8 cellular contexts compared by ENCODE assay signal in the genomic region with DNA sequence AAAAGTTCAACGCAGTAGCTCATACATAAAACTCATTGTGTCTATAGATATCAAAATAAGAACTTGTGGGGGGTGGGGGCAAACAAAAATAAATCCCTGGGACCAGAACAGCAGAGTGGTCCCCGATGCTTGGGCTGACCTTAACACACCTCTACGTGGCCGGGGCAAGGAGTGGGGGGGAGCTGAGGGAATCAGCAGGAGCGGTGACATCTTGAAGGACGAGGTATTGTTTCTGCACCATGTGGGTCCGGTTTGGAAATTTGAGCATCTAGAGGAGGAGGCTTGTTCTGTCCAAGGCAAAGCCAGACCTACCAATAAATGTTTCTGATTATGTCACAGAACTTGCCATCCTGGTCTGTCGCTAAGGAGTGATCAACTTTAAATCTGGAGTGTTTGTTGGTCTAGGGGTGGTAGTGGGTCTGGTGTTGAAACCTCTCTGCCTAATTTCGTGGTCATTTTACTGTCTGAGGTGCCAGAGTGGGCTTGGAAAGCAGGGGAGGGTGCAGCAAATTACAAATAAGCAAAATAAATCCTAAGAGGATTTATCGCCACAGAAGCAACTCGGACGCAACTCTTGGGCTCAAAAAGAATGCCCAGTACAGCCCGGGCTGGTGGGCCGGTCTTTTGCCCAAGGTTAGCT. TPM values are rescaled to one million over a fixed set of nuclear protein-coding genes. Genes with fewer than 3 reads are reported as not detected.
DNase-seq lines count a peak whose midpoint lies in the region; ATAC-seq and TF ChIP-seq lines count a peak whose summit lies in the region.

No MANE protein-coding gene starts in this region.

- H3K4me3 ChIP-seq in DND-41 (ENCODE audit: low read depth in 1 of 2, low read length in 2 of 2), result peak overlapping the region; percentile 25 to 84; a peak in 3 of 4 replicates
- peak overlapping the region; percentile 88 for H3K4me3 ChIP-seq in RWPE2 (ENCODE audit: severe bottlenecking)
- peak overlapping the region; percentile 72 for H3K4me3 ChIP-seq in ovary

- H3K9me3 ChIP-seq in DND-41 (ENCODE audit: insufficient read depth, low read length, severe bottlenecking) (no peaks in the 10 kb centered on the region), RWPE2 (ENCODE audit: severe bottlenecking) (no peaks in the 10 kb centered on the region), ovary (no peaks in the 10 kb centered on the region)

- no peak for TF ChIP-seq POLR2A in ovary (IDR thresholded peaks at IDR 0.05)

- H3K4me1 ChIP-seq in DND-41 (ENCODE audit: insufficient read depth, low read length), result peaks cover 40% of the 10 kb centered on the region
- H3K4me1 ChIP-seq in RWPE2 (ENCODE audit: insufficient read depth, poor library complexity, severe bottlenecking), result peaks cover 20% of the 10 kb centered on the region
- peaks cover 9% of the 10 kb centered on the region for H3K4me1 ChIP-seq in ovary (ENCODE audit: insufficient read depth)

- WGBS in ovary, 3 donors, result 28 to 32% (median 31%) methylated on average over 14 of the region's 14 CpGs

- TF ChIP-seq EP300 in ovary (IDR thresholded peaks at IDR 0.05), result no peak

- H3K4me2 ChIP-seq in DND-41 (ENCODE audit: insufficient read depth, low read length), result peak overlapping the region; percentile 92

- H4K20me1 ChIP-seq in DND-41 (ENCODE audit: insufficient read depth, low read length), result peaks cover 20% of the 10 kb centered on the region; the same call in 1 of the 2 replicates

- DNase-seq in DND-41 (no peak), RWPE2 (ENCODE audit: low spot score) (no peak), epithelial cell of prostate (ENCODE audit: low read depth, low spot score) (no peak), ovary (peak in 1 of 5 donors; percentile 27), kidney glomerular epithelial cell (lab: John Stamatoyannopoulos, UW) (no peak)

- intact Hi-C loops in ovary (cut with DNase I), result loop anchor here in 1 of 4 donors (10.0 kb wide), 1 partner anchor 73 kb away; no protein-coding TSS in a partner anchor

- H2AFZ ChIP-seq in DND-41 (ENCODE audit: low read depth, low read length), result peak overlapping the region; percentile 74

- H3K27me3 ChIP-seq in DND-41 (ENCODE audit: insufficient read depth, low read length, poor library complexity), result peaks cover 30% of the 10 kb centered on the region
- no peaks in the 10 kb centered on the region for H3K27me3 ChIP-seq in RWPE2 (ENCODE audit: insufficient read depth, poor library complexity, severe bottlenecking)
- no peaks in the 10 kb centered on the region for H3K27me3 ChIP-seq in ovary

- H3K9ac ChIP-seq in DND-41 (ENCODE audit: low read depth, low read length), result peak overlapping the region; percentile 75; the same call in 1 of the 2 replicates

- peaks cover 16% of the 10 kb centered on the region for H3K79me2 ChIP-seq in DND-41 (ENCODE audit: insufficient read depth, low read length)

- H3K27ac ChIP-seq in DND-41 (ENCODE audit: low read length) (no peak overlapping the region), RWPE2 (ENCODE audit: poor library complexity, severe bottlenecking) (peak overlapping the region; percentile 73), epithelial cell of prostate (peak overlapping the region; percentile 90), ovary (peak overlapping the region; percentile 91)

- no peak for ATAC-seq in DND-41 (ENCODE audit: insufficient read depth, low read depth)
- ATAC-seq in RWPE2 (ENCODE audit: low read depth), result no peak
- no peak for ATAC-seq in GM19452 (IDR thresholded peaks at IDR 0.05; ENCODE audit: unreplicated experiment)
- ATAC-seq in HG03460 (IDR thresholded peaks at IDR 0.05; ENCODE audit: unreplicated experiment), result no peak
- ATAC-seq in GM21515 (IDR thresholded peaks at IDR 0.05; ENCODE audit: unreplicated experiment), result no peak

- no peaks in the 10 kb centered on the region for H3K36me3 ChIP-seq in DND-41 (ENCODE audit: insufficient read depth, low read length)
- no peaks in the 10 kb centered on the region for H3K36me3 ChIP-seq in RWPE2 (ENCODE audit: low read depth)
- no peaks in the 10 kb centered on the region for H3K36me3 ChIP-seq in ovary

- TF ChIP-seq CTCF in DND-41 (IDR thresholded peaks at IDR 0.05; ENCODE audit: borderline replicate concordance, extremely low read depth, low read length, poor library complexity, severe bottlenecking) (no peak), RWPE2 (IDR thresholded peaks at IDR 0.05; ENCODE audit: poor library complexity, severe bottlenecking) (no peak), ovary (IDR thresholded peaks at IDR 0.05) (no peak)

RNA-seq across cellular contexts. Expression of a gene that starts 0.8 kb away (rescaled TPM):
- total RNA-seq in ovary, result 10 to 100 TPM; 22.4 to 46.5 (median 25.4) TPM
- polyA plus RNA-seq in ovary, result 10 to 100 TPM; 11.5 to 26.1 TPM
